Comparison of ENCODE assay signal across 11 cellular contexts in the genomic region with DNA sequence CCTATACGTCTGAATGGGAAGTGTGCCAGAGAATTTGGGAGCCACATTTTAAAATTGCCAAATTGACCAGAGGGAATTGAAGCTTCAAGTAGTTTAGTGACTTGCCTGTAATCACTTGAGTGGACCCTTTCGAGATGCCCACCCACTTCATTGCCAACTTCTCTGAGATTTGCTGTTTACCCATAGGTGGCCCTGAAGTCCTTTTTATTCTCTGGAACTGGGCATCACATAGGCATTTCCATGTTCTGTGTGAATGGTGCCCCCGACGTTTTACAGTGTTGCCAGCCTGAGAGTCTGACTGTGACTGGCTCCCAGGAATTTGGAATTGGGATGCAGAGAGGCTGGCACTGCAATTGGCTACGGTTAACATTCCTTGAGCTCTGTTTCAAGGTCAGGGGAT.
"Had no signal": no experiment of that assay in that cellular context is flagged by ENCODE, and none has a peak within 500 bp of the region (broad histone marks: within the 10 kb centered on the region; RNA-seq: fewer than 3 reads in every experiment).

No MANE protein-coding gene starts in this region.

- ATAC-seq: GM23338, HCT116 had no signal

- H3K4me3 ChIP-seq: GM23248, GM23338, HAP-1 had no signal

- H2AFZ ChIP-seq: GM23248, GM23338 had no signal

- H3K4me1 ChIP-seq: HAP-1 had no signal

- H3K4me3 Mint-ChIP-seq: GM23338, H9, HFFc6 had no signal

- H3K27ac Mint-ChIP-seq: GM23338, H9, HFFc6 had no signal

- H3K9ac ChIP-seq: GM23248 had no signal

- H3K4me2 ChIP-seq: GM23338 had no signal

- DNase-seq: GM23248, GOT3, H7, H9, HCEC 1CT, HFFc6 had no signal

- H3K36me3 ChIP-seq: HAP-1 had no signal

- H3K9me3 Mint-ChIP-seq: GM23338, H9, HFFc6 had no signal

- H3K27ac ChIP-seq: GM23248 had no signal

- H3K9me3 ChIP-seq: HAP-1 had no signal

- FAIRE-seq: H1, H54 had no signal
